In the genomic region with DNA sequence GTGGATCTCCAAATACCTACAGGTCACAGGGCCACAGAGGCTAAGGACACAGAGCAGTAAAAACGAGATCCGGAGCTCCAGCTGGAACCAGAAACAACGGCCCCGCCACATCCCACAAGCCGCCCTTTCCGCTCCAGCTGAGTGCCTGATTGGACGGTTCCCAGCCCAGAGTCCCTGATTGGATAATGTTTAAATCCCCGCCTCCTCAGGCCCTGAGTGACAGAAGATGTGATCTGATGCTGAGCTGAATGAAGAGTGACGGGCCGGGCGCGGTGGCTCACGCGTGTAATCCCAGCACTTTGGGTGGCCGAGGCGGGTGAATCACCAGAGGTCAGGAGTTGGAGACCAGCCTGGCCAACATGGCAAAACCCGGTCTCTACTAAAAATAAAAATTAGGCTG, we compare ENCODE assay signal across 10 cellular contexts. TPM values are rescaled to one million over a fixed set of nuclear protein-coding genes. Genes with fewer than 3 reads are reported as not detected.
DNase-seq lines count a peak whose midpoint lies in the region; ATAC-seq and TF ChIP-seq lines count a peak whose summit lies in the region.
"Had no signal": no experiment of that assay in that cellular context is flagged by ENCODE, and none has a peak within 500 bp of the region (broad histone marks: within the 10 kb centered on the region; RNA-seq: fewer than 3 reads in every experiment).

A gene (minus strand): TSS at position 101 of the 400 bp plus-strand sequence. CDS start 135 bp downstream, outside the sequence.

- ATAC-seq in GM21367 (IDR thresholded peaks at IDR 0.05; ENCODE audit: unreplicated experiment) = no peak

- WGBS in sigmoid colon, 2 donors = 7 to 42% methylated on average over 17 of the region's 17 CpGs

- H3K27ac ChIP-seq in sigmoid colon = peak within 1 kb of the TSS in 1 of 4 donors; percentile 45

- H3K9me3 ChIP-seq in sigmoid colon = peaks cover 0 to 15% (median 0%) of the 10 kb centered on the region in 4 donors

- H3K4me1 ChIP-seq in sigmoid colon = no peaks in the 10 kb centered on the region

- TF ChIP-seq EP300 in sigmoid colon (IDR thresholded peaks at IDR 0.05) = no peak

- peak within 1 kb of the TSS in 3 of 4 donors; percentile 34 to 56 (median 42) for H3K4me3 ChIP-seq in sigmoid colon

- no peak for TF ChIP-seq POLR2A in sigmoid colon (IDR thresholded peaks at IDR 0.05)

- DNase-seq in G401 (ENCODE audit: low spot score) = peak; percentile 38
- peak in 56 of 58 donors; percentile 0 to 85 (median 44) for DNase-seq in anterior cingulate cortex (lab: John Stamatoyannopoulos, UW)
- DNase-seq in iris pigment epithelial cell (ENCODE audit: low read depth) = peak; percentile 0
- peak; percentile 67 for DNase-seq in sigmoid colon
- no peak for DNase-seq in NCI-H1092 treated with DMSO at 0.1 percent for 48 hours (lab: John Stamatoyannopoulos, UW)
- no peak for DNase-seq in DMS153 treated with DMSO at 0.1 percent for 48 hours (lab: John Stamatoyannopoulos, UW; ENCODE audit: unreplicated experiment)
- no peak for DNase-seq in activated CD4-positive, CD25-positive, alpha-beta regulatory T cell treated with anti-CD3 and anti-CD28 coated beads, Interleukin-2, amount 50 U/mL, for 72 hours
- DNase-seq: effector CD4-positive, alpha-beta T cell; T-helper 9 cell had no signal

- in situ Hi-C loops in G401 (cut with HindIII; ENCODE audit: low sequenced_read_pairs) = no loop called here

- H3K36me3 ChIP-seq in sigmoid colon = no peaks in the 10 kb centered on the region

- intact Hi-C loops in sigmoid colon (cut with DNase I) = no loop called here

- no peak for TF ChIP-seq CTCF in sigmoid colon (IDR thresholded peaks at IDR 0.05)

- peaks cover 0 to 11% (median 0%) of the 10 kb centered on the region in 3 donors for H3K27me3 ChIP-seq in sigmoid colon

RNA-seq across cellular contexts. Expression of the gene that starts here (rescaled TPM):
- total RNA-seq in G401 (2014; rRNA removed; shearing (Covaris generic)) = not detected in 2 replicates
- 1 to 10 TPM in 1 of 4 donors, under 1 TPM in 3; under 0.01 to 1.1 (median 0.07) TPM for total RNA-seq in sigmoid colon
- under 1 TPM in 1 of 3 donors, not detected in 2; 0.01 TPM for polyA plus RNA-seq in sigmoid colon

Comparison
In these comparisons a context has a peak if more than half of its experiments do, and no peak if none do; other contexts are left out.
1. Peak in DNase-seq in G401; RNA of the gene not detected or under 1 TPM.
2. DNase-seq: peak in anterior cingulate cortex (56 of 58), iris pigment epithelial cell (single experiment) and sigmoid colon (single experiment); none in NCI-H1092 treated with DMSO at 0.1 percent for 48 hours (single experiment), DMS153 treated with DMSO at 0.1 percent for 48 hours (single experiment) and activated CD4-positive, CD25-positive, alpha-beta regulatory T cell treated with anti-CD3 and anti-CD28 coated beads, Interleukin-2, amount 50 U/mL, for 72 hours (single experiment).